Comparison of ENCODE assay signal across 16 cellular contexts in genomic region chr22:38192475-38192863, GRCh38.
"Had no signal": no experiment of that assay in that cellular context is flagged by ENCODE, and none has a peak within 500 bp of the region (broad histone marks: within the 10 kb centered on the region; RNA-seq: fewer than 3 reads in every experiment).

No MANE protein-coding gene starts in this region.

- H3K4me1 ChIP-seq: vagina had no signal

- DNase-seq: activated CD4-positive, alpha-beta T cell treated with anti-CD3 and anti-CD28 coated beads, Interleukin-2, amount 10 ng/mL, durations not matched to agents 7 days and 5 days; activated CD8-positive, alpha-beta memory T cell treated with anti-CD3 and anti-CD28 coated beads for 24 hours; activated naive CD8-positive, alpha-beta T cell treated with anti-CD3 and anti-CD28 coated beads for 36 hours; cerebellar nuclear complex; dermis blood vessel endothelial cell; erythroblast; heart right ventricle; left ventricle myocardium inferior; naive thymus-derived CD8-positive, alpha-beta T cell; sigmoid colon; stimulated activated CD4-positive, alpha-beta T cell treated with anti-CD3 and anti-CD28 coated beads, Interleukin-1b, Interleukin-23, amount 100 ng/mL, for 48 hours; SW 1271; thyroid gland had no signal

- H3K27ac Mint-ChIP-seq: activated CD4-positive, alpha-beta T cell treated with anti-CD3 and anti-CD28 coated beads, Interleukin-2, amount 10 ng/mL, durations not matched to agents 7 days and 5 days; activated naive CD8-positive, alpha-beta T cell treated with anti-CD3 and anti-CD28 coated beads for 36 hours had no signal

- H3K36me3 Mint-ChIP-seq: activated naive CD8-positive, alpha-beta T cell treated with anti-CD3 and anti-CD28 coated beads for 36 hours; naive thymus-derived CD8-positive, alpha-beta T cell had no signal

- H3K27me3 ChIP-seq: gastroesophageal sphincter, heart right ventricle, sigmoid colon, thyroid gland, vagina had no signal

- H3K36me3 ChIP-seq: gastroesophageal sphincter, heart right ventricle, left ventricle myocardium inferior, sigmoid colon, thyroid gland, vagina had no signal

- H3K27ac ChIP-seq: gastroesophageal sphincter, heart right ventricle, left ventricle myocardium inferior, sigmoid colon, thyroid gland, vagina had no signal

- H3K9me3 Mint-ChIP-seq: activated naive CD8-positive, alpha-beta T cell treated with anti-CD3 and anti-CD28 coated beads for 36 hours; naive thymus-derived CD8-positive, alpha-beta T cell had no signal

- H3K4me3 Mint-ChIP-seq: activated CD4-positive, alpha-beta T cell treated with anti-CD3 and anti-CD28 coated beads, Interleukin-2, amount 10 ng/mL, durations not matched to agents 7 days and 5 days; activated naive CD8-positive, alpha-beta T cell treated with anti-CD3 and anti-CD28 coated beads for 36 hours; naive thymus-derived CD8-positive, alpha-beta T cell had no signal

- H3K4me3 ChIP-seq: gastroesophageal sphincter, heart right ventricle, left ventricle myocardium inferior, mucosa of descending colon, sigmoid colon, thyroid gland, vagina had no signal

- H3K9me3 ChIP-seq: gastroesophageal sphincter, heart right ventricle, left ventricle myocardium inferior, mucosa of descending colon, sigmoid colon, thyroid gland, vagina had no signal
